ENCODE assay signal across 24 cellular contexts in genomic region chr3:186046838-186047237, GRCh38.
"Had no signal": no experiment of that assay in that cellular context is flagged by ENCODE, and none has a peak within 500 bp of the region (broad histone marks: within the 10 kb centered on the region; RNA-seq: fewer than 3 reads in every experiment).

No MANE protein-coding gene starts in this region.

- H3K4me3 Mint-ChIP-seq: immature natural killer cell; memory B cell; naive thymus-derived CD4-positive, alpha-beta T cell; natural killer cell treated with Interleukin-12 subunit alpha and Interleukin-12 subunit beta and Interleukin-15 and Interleukin-18, amount 100 ng/mL, for 72 hours; neural crest cell; stimulated activated effector memory CD8-positive, alpha-beta T cell treated with anti-CD3 and anti-CD28 coated beads, Interleukin-12 subunit alpha, Interleukin-12 subunit beta, amount 100 ng/mL, for 72 hours; stimulated activated naive CD8-positive, alpha-beta T cell treated with anti-CD3 and anti-CD28 coated beads, Interleukin-15, Interleukin-2, amounts not matched to agents 100 ng/mL and 50 ng/mL, for 24 hours had no signal

- DNase-seq: hypothalamus; immature natural killer cell; islet precursor cell; left ventricle myocardium inferior; midbrain; mucosa of descending colon; naive thymus-derived CD4-positive, alpha-beta T cell; occipital lobe; retina; right cardiac atrium; sigmoid colon; small intestine; spleen; stimulated activated CD4-positive, alpha-beta T cell treated with anti-CD3 and anti-CD28 coated beads, Interleukin-4, amount 100 ng/mL, for 24 hours; stimulated activated naive CD4-positive, alpha-beta T cell; tibial artery; trophoblast cell; upper lobe of right lung; uterus had no signal

- H3K9me3 Mint-ChIP-seq: memory B cell; natural killer cell treated with Interleukin-12 subunit alpha and Interleukin-12 subunit beta and Interleukin-15 and Interleukin-18, amount 100 ng/mL, for 72 hours; neural crest cell; stimulated activated effector memory CD8-positive, alpha-beta T cell treated with anti-CD3 and anti-CD28 coated beads, Interleukin-12 subunit alpha, Interleukin-12 subunit beta, amount 100 ng/mL, for 72 hours; stimulated activated naive CD8-positive, alpha-beta T cell treated with anti-CD3 and anti-CD28 coated beads, Interleukin-15, Interleukin-2, amounts not matched to agents 100 ng/mL and 50 ng/mL, for 24 hours had no signal

- H3K4me1 Mint-ChIP-seq: immature natural killer cell; memory B cell; naive thymus-derived CD4-positive, alpha-beta T cell; stimulated activated effector memory CD8-positive, alpha-beta T cell treated with anti-CD3 and anti-CD28 coated beads, Interleukin-12 subunit alpha, Interleukin-12 subunit beta, amount 100 ng/mL, for 72 hours had no signal

- ATAC-seq: mucosa of descending colon; naive thymus-derived CD4-positive, alpha-beta T cell; natural killer cell treated with Interleukin-12 subunit alpha and Interleukin-12 subunit beta and Interleukin-15 and Interleukin-18, amount 100 ng/mL, for 72 hours; right cardiac atrium; stimulated activated effector memory CD8-positive, alpha-beta T cell treated with anti-CD3 and anti-CD28 coated beads, Interleukin-12 subunit alpha, Interleukin-12 subunit beta, amount 100 ng/mL, for 72 hours; upper lobe of right lung had no signal

- H3K27ac Mint-ChIP-seq: immature natural killer cell; memory B cell; naive thymus-derived CD4-positive, alpha-beta T cell; natural killer cell treated with Interleukin-12 subunit alpha and Interleukin-12 subunit beta and Interleukin-15 and Interleukin-18, amount 100 ng/mL, for 72 hours; stimulated activated effector memory CD8-positive, alpha-beta T cell treated with anti-CD3 and anti-CD28 coated beads, Interleukin-12 subunit alpha, Interleukin-12 subunit beta, amount 100 ng/mL, for 72 hours; stimulated activated naive CD8-positive, alpha-beta T cell treated with anti-CD3 and anti-CD28 coated beads, Interleukin-15, Interleukin-2, amounts not matched to agents 100 ng/mL and 50 ng/mL, for 24 hours had no signal

- H3K36me3 Mint-ChIP-seq: immature natural killer cell; memory B cell; naive thymus-derived CD4-positive, alpha-beta T cell; stimulated activated effector memory CD8-positive, alpha-beta T cell treated with anti-CD3 and anti-CD28 coated beads, Interleukin-12 subunit alpha, Interleukin-12 subunit beta, amount 100 ng/mL, for 72 hours had no signal
